ENCODE assay signal across 1 cellular context in the genomic region with DNA sequence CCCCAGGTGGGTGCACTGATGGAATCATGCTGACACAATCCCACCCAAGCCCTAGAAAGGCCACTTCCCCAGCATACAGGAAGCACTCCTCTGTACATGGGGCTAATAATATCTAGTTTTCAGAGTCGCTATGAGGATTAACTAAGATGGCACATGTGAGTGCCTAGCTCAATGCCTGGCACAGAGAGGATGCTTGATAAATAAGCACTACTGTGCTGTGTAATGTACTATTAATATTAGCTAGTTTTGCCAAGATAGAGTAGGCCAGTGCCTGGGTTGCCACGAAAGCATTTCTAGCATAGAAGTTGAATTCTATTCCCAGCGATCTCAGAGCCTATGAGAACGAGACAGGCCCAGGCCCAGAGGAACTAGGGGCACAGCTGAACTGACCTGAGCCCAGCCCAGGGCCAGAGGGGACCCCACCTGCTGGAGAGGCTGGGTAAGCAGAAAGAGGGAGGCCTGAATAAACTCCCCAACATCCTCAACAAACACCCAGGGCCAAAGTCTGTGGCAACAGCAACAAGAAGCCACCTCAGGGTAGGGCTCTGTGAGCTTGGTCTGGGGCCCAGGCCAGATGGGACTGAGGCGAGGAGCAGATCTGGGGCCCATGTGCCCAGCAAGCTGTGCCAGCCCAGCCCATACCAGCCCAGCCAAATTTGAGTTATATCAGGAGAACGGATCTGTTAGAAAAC.
TF ChIP-seq lines count a peak whose summit lies in the region.

No MANE protein-coding gene starts in this region.

TF ChIP-seq in HepG2, 621 proteins besides CTCF, POLR2A, EP300 and RAD21 (continued from another document and continues in another):
- TF ChIP-seq, protein P1, sequence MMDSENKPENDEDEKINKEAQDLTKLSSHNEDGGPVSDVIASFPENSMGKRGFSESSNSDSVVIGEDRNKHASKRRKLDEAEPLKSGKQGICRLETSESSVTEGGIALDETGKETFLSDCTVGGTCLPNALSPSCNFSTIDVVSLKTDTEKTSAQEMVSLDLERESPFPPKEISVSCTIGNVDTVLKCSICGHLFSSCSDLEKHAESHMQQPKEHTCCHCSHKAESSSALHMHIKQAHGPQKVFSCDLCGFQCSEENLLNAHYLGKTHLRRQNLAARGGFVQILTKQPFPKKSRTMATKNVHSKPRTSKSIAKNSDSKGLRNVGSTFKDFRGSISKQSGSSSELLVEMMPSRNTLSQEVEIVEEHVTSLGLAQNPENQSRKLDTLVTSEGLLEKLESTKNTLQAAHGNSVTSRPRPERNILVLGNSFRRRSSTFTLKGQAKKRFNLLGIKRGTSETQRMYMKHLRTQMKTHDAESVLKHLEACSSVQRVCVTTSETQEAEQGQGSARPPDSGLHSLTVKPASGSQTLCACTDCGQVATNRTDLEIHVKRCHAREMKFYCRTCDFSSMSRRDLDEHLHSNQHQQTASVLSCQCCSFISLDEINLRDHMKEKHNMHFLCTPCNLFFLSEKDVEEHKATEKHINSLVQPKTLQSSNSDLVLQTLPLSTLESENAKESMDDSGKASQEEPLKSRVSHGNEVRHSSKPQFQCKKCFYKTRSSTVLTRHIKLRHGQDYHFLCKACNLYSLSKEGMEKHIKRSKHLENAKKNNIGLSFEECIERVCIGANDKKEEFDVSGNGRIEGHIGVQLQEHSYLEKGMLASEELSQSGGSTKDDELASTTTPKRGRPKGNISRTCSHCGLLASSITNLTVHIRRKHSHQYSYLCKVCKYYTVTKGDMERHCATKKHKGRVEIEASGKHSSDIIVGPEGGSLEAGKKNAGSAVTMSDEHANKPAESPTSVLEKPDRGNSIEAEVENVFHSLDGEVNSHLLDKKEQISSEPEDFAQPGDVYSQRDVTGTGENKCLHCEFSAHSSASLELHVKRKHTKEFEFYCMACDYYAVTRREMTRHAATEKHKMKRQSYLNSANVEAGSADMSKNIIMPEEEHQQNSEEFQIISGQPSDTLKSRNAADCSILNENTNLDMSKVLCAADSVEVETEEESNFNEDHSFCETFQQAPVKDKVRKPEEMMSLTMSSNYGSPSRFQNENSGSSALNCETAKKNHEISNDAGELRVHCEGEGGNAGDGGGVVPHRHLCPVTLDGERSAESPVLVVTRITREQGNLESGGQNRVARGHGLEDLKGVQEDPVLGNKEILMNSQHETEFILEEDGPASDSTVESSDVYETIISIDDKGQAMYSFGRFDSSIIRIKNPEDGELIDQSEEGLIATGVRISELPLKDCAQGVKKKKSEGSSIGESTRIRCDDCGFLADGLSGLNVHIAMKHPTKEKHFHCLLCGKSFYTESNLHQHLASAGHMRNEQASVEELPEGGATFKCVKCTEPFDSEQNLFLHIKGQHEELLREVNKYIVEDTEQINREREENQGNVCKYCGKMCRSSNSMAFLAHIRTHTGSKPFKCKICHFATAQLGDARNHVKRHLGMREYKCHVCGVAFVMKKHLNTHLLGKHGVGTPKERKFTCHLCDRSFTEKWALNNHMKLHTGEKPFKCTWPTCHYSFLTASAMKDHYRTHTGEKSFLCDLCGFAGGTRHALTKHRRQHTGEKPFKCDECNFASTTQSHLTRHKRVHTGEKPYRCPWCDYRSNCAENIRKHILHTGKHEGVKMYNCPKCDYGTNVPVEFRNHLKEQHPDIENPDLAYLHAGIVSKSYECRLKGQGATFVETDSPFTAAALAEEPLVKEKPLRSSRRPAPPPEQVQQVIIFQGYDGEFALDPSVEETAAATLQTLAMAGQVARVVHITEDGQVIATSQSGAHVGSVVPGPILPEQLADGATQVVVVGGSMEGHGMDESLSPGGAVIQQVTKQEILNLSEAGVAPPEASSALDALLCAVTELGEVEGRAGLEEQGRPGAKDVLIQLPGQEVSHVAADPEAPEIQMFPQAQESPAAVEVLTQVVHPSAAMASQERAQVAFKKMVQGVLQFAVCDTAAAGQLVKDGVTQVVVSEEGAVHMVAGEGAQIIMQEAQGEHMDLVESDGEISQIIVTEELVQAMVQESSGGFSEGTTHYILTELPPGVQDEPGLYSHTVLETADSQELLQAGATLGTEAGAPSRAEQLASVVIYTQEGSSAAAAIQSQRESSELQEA (CRISPR knock-in tag; IDR thresholded peaks at IDR 0.05; ENCODE audit: not compliant biosample characterization): no peak
- peak; percentile 57 for TF ChIP-seq ZFY (CRISPR knock-in tag; IDR thresholded peaks at IDR 0.05)
- no peak for TF ChIP-seq BRCA1 (CRISPR knock-in tag; IDR thresholded peaks at IDR 0.05)
- no peak for TF ChIP-seq ZNF776 (CRISPR knock-in tag; IDR thresholded peaks at IDR 0.05)
- TF ChIP-seq ZBTB38 (CRISPR knock-in tag; IDR thresholded peaks at IDR 0.05): no peak
- TF ChIP-seq, protein P2, sequence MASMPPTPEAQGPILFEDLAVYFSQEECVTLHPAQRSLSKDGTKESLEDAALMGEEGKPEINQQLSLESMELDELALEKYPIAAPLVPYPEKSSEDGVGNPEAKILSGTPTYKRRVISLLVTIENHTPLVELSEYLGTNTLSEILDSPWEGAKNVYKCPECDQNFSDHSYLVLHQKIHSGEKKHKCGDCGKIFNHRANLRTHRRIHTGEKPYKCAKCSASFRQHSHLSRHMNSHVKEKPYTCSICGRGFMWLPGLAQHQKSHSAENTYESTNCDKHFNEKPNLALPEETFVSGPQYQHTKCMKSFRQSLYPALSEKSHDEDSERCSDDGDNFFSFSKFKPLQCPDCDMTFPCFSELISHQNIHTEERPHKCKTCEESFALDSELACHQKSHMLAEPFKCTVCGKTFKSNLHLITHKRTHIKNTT (CRISPR knock-in tag; IDR thresholded peaks at IDR 0.05): no peak
- no peak for TF ChIP-seq U2AF1 (optimal IDR thresholded peaks at IDR 0.05; ENCODE audit: low read depth, low read length)
- TF ChIP-seq, protein P3, sequence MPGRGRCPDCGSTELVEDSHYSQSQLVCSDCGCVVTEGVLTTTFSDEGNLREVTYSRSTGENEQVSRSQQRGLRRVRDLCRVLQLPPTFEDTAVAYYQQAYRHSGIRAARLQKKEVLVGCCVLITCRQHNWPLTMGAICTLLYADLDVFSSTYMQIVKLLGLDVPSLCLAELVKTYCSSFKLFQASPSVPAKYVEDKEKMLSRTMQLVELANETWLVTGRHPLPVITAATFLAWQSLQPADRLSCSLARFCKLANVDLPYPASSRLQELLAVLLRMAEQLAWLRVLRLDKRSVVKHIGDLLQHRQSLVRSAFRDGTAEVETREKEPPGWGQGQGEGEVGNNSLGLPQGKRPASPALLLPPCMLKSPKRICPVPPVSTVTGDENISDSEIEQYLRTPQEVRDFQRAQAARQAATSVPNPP (CRISPR knock-in tag; IDR thresholded peaks at IDR 0.05): no peak
- no peak for TF ChIP-seq NAIF1 (CRISPR knock-in tag; IDR thresholded peaks at IDR 0.05; ENCODE audit: borderline replicate concordance)
- no peak for TF ChIP-seq ZMYM3 (CRISPR knock-in tag; IDR thresholded peaks at IDR 0.05)
- TF ChIP-seq, protein P4, sequence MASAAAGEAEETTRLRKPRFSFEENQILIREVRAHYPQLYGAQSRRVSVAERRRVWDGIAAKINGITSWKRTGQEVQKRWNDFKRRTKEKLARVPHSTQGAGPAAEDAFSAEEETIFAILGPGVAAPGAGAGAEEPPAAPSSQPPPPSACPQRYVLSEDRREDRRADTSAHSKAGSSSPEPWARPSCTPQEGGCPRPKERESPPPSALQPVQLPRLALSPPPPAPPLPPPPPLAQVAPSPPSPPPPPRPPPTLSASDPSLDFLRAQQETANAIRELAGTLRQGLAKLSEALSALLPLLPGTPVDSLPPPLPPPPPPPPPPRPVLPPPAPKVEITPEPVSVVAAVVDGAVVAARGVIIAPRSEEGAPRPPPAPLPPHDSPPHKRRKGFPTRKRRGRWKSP (CRISPR knock-in tag; IDR thresholded peaks at IDR 0.05): no peak
- no peak for TF ChIP-seq CCDC6 (CRISPR knock-in tag; IDR thresholded peaks at IDR 0.05)
- TF ChIP-seq GTF3A (CRISPR knock-in tag; conservative IDR thresholded peaks at IDR 0.05): no peak
- TF ChIP-seq, protein P5, sequence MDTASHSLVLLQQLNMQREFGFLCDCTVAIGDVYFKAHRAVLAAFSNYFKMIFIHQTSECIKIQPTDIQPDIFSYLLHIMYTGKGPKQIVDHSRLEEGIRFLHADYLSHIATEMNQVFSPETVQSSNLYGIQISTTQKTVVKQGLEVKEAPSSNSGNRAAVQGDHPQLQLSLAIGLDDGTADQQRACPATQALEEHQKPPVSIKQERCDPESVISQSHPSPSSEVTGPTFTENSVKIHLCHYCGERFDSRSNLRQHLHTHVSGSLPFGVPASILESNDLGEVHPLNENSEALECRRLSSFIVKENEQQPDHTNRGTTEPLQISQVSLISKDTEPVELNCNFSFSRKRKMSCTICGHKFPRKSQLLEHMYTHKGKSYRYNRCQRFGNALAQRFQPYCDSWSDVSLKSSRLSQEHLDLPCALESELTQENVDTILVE (CRISPR knock-in tag; IDR thresholded peaks at IDR 0.05): no peak
- no peak for TF ChIP-seq ZNF780A (CRISPR knock-in tag; IDR thresholded peaks at IDR 0.05)
- TF ChIP-seq ZNF329 (CRISPR knock-in tag; IDR thresholded peaks at IDR 0.05; ENCODE audit: low read depth): no peak
- TF ChIP-seq, protein P6, sequence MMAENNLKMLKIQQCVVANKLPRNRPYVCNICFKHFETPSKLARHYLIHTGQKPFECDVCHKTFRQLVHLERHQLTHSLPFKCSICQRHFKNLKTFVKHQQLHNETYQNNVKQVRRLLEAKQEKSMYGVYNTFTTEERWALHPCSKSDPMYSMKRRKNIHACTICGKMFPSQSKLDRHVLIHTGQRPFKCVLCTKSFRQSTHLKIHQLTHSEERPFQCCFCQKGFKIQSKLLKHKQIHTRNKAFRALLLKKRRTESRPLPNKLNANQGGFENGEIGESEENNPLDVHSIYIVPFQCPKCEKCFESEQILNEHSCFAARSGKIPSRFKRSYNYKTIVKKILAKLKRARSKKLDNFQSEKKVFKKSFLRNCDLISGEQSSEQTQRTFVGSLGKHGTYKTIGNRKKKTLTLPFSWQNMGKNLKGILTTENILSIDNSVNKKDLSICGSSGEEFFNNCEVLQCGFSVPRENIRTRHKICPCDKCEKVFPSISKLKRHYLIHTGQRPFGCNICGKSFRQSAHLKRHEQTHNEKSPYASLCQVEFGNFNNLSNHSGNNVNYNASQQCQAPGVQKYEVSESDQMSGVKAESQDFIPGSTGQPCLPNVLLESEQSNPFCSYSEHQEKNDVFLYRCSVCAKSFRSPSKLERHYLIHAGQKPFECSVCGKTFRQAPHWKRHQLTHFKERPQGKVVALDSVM (CRISPR knock-in tag; IDR thresholded peaks at IDR 0.05): peak; percentile 52; the same call in 1 of the 2 replicates
- TF ChIP-seq, protein P7, sequence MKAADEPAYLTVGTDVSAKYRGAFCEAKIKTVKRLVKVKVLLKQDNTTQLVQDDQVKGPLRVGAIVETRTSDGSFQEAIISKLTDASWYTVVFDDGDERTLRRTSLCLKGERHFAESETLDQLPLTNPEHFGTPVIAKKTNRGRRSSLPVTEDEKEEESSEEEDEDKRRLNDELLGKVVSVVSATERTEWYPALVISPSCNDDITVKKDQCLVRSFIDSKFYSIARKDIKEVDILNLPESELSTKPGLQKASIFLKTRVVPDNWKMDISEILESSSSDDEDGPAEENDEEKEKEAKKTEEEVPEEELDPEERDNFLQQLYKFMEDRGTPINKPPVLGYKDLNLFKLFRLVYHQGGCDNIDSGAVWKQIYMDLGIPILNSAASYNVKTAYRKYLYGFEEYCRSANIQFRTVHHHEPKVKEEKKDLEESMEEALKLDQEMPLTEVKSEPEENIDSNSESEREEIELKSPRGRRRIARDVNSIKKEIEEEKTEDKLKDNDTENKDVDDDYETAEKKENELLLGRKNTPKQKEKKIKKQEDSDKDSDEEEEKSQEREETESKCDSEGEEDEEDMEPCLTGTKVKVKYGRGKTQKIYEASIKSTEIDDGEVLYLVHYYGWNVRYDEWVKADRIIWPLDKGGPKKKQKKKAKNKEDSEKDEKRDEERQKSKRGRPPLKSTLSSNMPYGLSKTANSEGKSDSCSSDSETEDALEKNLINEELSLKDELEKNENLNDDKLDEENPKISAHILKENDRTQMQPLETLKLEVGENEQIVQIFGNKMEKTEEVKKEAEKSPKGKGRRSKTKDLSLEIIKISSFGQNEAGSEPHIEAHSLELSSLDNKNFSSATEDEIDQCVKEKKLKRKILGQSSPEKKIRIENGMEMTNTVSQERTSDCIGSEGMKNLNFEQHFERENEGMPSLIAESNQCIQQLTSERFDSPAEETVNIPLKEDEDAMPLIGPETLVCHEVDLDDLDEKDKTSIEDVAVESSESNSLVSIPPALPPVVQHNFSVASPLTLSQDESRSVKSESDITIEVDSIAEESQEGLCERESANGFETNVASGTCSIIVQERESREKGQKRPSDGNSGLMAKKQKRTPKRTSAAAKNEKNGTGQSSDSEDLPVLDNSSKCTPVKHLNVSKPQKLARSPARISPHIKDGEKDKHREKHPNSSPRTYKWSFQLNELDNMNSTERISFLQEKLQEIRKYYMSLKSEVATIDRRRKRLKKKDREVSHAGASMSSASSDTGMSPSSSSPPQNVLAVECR (CRISPR knock-in tag; IDR thresholded peaks at IDR 0.05; ENCODE audit: borderline replicate concordance): peak; percentile 1; the same call in 1 of the 2 replicates
- TF ChIP-seq MEF2D (CRISPR knock-in tag; IDR thresholded peaks at IDR 0.05): no peak
- 0 out of 2 replicates have a peak, but pooled peaks have one; percentile 7 for TF ChIP-seq ZBTB7A (CRISPR knock-in tag; IDR thresholded peaks at IDR 0.05)
- TF ChIP-seq ZSCAN21 (CRISPR knock-in tag; IDR thresholded peaks at IDR 0.05; ENCODE audit: borderline replicate concordance): no peak
- TF ChIP-seq, protein P8, sequence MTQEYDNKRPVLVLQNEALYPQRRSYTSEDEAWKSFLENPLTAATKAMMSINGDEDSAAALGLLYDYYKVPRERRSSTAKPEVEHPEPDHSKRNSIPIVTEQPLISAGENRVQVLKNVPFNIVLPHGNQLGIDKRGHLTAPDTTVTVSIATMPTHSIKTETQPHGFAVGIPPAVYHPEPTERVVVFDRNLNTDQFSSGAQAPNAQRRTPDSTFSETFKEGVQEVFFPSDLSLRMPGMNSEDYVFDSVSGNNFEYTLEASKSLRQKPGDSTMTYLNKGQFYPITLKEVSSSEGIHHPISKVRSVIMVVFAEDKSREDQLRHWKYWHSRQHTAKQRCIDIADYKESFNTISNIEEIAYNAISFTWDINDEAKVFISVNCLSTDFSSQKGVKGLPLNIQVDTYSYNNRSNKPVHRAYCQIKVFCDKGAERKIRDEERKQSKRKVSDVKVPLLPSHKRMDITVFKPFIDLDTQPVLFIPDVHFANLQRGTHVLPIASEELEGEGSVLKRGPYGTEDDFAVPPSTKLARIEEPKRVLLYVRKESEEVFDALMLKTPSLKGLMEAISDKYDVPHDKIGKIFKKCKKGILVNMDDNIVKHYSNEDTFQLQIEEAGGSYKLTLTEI (CRISPR knock-in tag; conservative IDR thresholded peaks at IDR 0.05): no peak
- TF ChIP-seq SETDB1 (CRISPR knock-in tag; IDR thresholded peaks at IDR 0.05; ENCODE audit: borderline replicate concordance): no peak
- no peak for TF ChIP-seq NFATC3 (CRISPR knock-in tag; IDR thresholded peaks at IDR 0.05)
- no peak for TF ChIP-seq MZF1 (CRISPR knock-in tag; IDR thresholded peaks at IDR 0.05; ENCODE audit: borderline replicate concordance)
- TF ChIP-seq ZNF136 (CRISPR knock-in tag; IDR thresholded peaks at IDR 0.05; ENCODE audit: low read depth): no peak
- TF ChIP-seq, protein P9, sequence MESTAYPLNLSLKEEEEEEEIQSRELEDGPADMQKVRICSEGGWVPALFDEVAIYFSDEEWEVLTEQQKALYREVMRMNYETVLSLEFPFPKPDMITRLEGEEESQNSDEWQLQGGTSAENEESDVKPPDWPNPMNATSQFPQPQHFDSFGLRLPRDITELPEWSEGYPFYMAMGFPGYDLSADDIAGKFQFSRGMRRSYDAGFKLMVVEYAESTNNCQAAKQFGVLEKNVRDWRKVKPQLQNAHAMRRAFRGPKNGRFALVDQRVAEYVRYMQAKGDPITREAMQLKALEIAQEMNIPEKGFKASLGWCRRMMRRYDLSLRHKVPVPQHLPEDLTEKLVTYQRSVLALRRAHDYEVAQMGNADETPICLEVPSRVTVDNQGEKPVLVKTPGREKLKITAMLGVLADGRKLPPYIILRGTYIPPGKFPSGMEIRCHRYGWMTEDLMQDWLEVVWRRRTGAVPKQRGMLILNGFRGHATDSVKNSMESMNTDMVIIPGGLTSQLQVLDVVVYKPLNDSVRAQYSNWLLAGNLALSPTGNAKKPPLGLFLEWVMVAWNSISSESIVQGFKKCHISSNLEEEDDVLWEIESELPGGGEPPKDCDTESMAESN (CRISPR knock-in tag; conservative IDR thresholded peaks at IDR 0.05): no peak
